17 cellular contexts compared by ENCODE assay signal in the genomic region with DNA sequence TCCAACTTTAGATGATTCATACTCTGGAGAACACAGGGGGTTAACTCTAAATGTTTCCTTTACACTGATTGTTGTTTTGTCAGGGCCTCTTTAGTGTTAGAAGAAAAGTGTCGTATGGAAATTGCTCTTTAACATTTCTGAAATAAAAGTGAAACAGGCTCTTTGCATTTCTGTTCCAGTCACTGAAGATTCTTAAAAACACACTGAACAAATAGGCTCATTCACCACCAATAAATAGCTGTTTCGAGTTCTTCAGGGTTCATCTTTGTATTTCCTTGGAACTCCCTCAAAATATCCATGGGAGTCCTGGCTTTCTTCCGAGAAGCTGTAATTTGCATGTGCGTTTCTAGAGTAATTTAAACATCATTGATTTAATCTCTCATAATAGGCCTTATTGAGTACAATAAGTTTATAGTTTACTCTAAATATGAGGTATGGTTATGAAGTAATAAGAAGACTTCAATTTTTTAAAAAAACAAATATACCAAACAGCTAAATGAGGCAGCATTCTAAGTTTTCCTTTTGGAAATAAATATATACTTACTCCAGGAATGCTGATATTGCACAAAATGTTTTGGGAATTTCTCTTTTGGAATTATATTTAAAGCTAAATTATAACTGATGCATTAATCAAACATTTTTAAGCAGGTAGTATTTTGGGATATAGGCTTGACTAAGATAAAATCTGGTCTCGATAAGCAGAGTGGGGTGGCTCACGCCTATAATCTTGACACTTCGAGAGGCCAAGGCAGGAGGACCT.
DNase-seq lines count a peak whose midpoint lies in the region; ATAC-seq and TF ChIP-seq lines count a peak whose summit lies in the region.
"Had no signal": no experiment of that assay in that cellular context is flagged by ENCODE, and none has a peak within 500 bp of the region (broad histone marks: within the 10 kb centered on the region; RNA-seq: fewer than 3 reads in every experiment).

No MANE protein-coding gene starts in this region.

- H3K27me3 ChIP-seq in A673 (replicated peaks; ENCODE audit: insufficient read depth, low read depth, low read length, poor library complexity) = no peaks in the 10 kb centered on the region
- H3K27me3 ChIP-seq in neural progenitor cell = no peaks in the 10 kb centered on the region
- no peaks in the 10 kb centered on the region for H3K27me3 ChIP-seq in heart left ventricle

- H3K27me3 Mint-ChIP-seq in neural progenitor cell (ENCODE audit: insufficient read depth, low read depth) (peaks cover 2% of the 10 kb centered on the region), chondrocyte (ENCODE audit: low read depth) (no peaks in the 10 kb centered on the region)

- peak overlapping the region; percentile 20 for H2AFZ ChIP-seq in neural progenitor cell (replicated peaks)
- H2AFZ ChIP-seq: PC-9 had no signal

- H3K9ac ChIP-seq in SK-N-MC (ENCODE audit: insufficient read length) = no peak overlapping the region
- H3K9ac ChIP-seq in neural progenitor cell = no peak overlapping the region

- H4K20me1 ChIP-seq in neural progenitor cell (ENCODE audit: low read depth) = no peaks in the 10 kb centered on the region

- POLR2A ChIA-PET in A673 (lab: Charles Lee; ENCODE audit: low non-redundant PET) = no interaction called here

- DNase-seq in A673 (ENCODE audit: low spot score) (peak; percentile 86), SK-N-MC (ENCODE audit: low read depth, low spot score) (no peak), choroid plexus epithelial cell (ENCODE audit: low read depth) (peak; percentile 57), neural progenitor cell (ENCODE audit: low spot score) (no peak), heart left ventricle (no peak), islet precursor cell (no peak), chondrocyte (ENCODE audit: low spot score) (no peak)
- DNase-seq: DMS53, HCEC 1CT, MV-4-11, NCI-H1417 treated with DMSO at 0.1 percent for 48 hours, NCI-H2029 treated with DMSO at 0.1 percent for 48 hours, NCI-H2227 treated with DMSO at 0.1 percent for 48 hours, NCI-H526, PC-9 had no signal

- H3K36me3 Mint-ChIP-seq in neural progenitor cell (peaks cover 7% of the 10 kb centered on the region), chondrocyte (ENCODE audit: low read depth) (no peaks in the 10 kb centered on the region)

- TF ChIP-seq POLR2A in heart left ventricle (IDR thresholded peaks at IDR 0.05) = no peak

- H3K27ac ChIP-seq in A673 (ENCODE audit: low read depth, low read length, poor library complexity, severe bottlenecking) (peak overlapping the region; percentile 20), SK-N-MC (peak overlapping the region; percentile 10; the same call in 1 of the 2 replicates), neural progenitor cell (no peak overlapping the region), heart left ventricle (no peak overlapping the region)
- H3K27ac ChIP-seq: PC-9 had no signal

- no peak overlapping the region for H3K4me3 Mint-ChIP-seq in neural progenitor cell
- no peak overlapping the region for H3K4me3 Mint-ChIP-seq in chondrocyte (ENCODE audit: unreplicated experiment)

- H3K27ac Mint-ChIP-seq in neural progenitor cell = no peak overlapping the region
- no peak overlapping the region for H3K27ac Mint-ChIP-seq in chondrocyte (ENCODE audit: unreplicated experiment)

- TF ChIP-seq CTCF in A673 (conservative IDR thresholded peaks at IDR 0.05; ENCODE audit: low read depth, low read length) (no peak), choroid plexus epithelial cell (conservative IDR thresholded peaks at IDR 0.05; ENCODE audit: low read depth, low read length) (no peak), neural progenitor cell (IDR thresholded peaks at IDR 0.05) (no peak), heart left ventricle (IDR thresholded peaks at IDR 0.05) (no peak), chondrocyte (IDR thresholded peaks at IDR 0.05) (no peak)

- H3K79me2 ChIP-seq in neural progenitor cell (ENCODE audit: low read depth) = no peaks in the 10 kb centered on the region

- H3K4me2 ChIP-seq in neural progenitor cell = no peak overlapping the region
- H3K4me2 ChIP-seq: PC-9 had no signal

- no peaks in the 10 kb centered on the region for H3K9me3 ChIP-seq in A673 (ENCODE audit: low read depth, low read length, poor library complexity, severe bottlenecking)
- no peaks in the 10 kb centered on the region for H3K9me3 ChIP-seq in SK-N-MC (ENCODE audit: low read depth, low read length)
- no peaks in the 10 kb centered on the region for H3K9me3 ChIP-seq in neural progenitor cell (ENCODE audit: low read depth)
- H3K9me3 ChIP-seq in heart left ventricle = no peaks in the 10 kb centered on the region

- BruUV-seq in A673 (replicated peaks; lab: Mats Ljungman, UMichigan) = no TSS peak

- peaks cover 4% of the 10 kb centered on the region for H3K36me3 ChIP-seq in A673 (ENCODE audit: insufficient read depth, low read length, poor library complexity, severe bottlenecking)
- peaks cover 17% of the 10 kb centered on the region; the same call in 1 of the 2 replicates for H3K36me3 ChIP-seq in SK-N-MC (ENCODE audit: insufficient read depth, low read length)
- peaks cover 3% of the 10 kb centered on the region for H3K36me3 ChIP-seq in neural progenitor cell
- H3K36me3 ChIP-seq in heart left ventricle = peaks cover 0 to 16% (median 0%) of the 10 kb centered on the region in 9 donors

- 86 to 90% (median 88%) methylated on average over 7 of the region's 7 CpGs for WGBS in heart left ventricle, 4 donors

- H3K4me1 Mint-ChIP-seq in neural progenitor cell = peaks cover 6% of the 10 kb centered on the region
- peaks cover 4% of the 10 kb centered on the region for H3K4me1 Mint-ChIP-seq in chondrocyte (ENCODE audit: low read depth)

- CTCF ChIA-PET in A673 (lab: Charles Lee) = no interaction called here

- H3K4me3 ChIP-seq in A673 (ENCODE audit: low read depth, low read length, poor library complexity, severe bottlenecking) (peak overlapping the region; percentile 12), SK-N-MC (no peak overlapping the region), choroid plexus epithelial cell (ENCODE audit: low read depth, low read length) (no peak overlapping the region), neural progenitor cell (no peak overlapping the region), heart left ventricle (no peak overlapping the region)
- H3K4me3 ChIP-seq: GM12878, PC-9 had no signal

- H3K4me1 ChIP-seq in A673 (ENCODE audit: insufficient read depth, low read length, poor library complexity, severe bottlenecking) = peaks cover 10% of the 10 kb centered on the region
- no peaks in the 10 kb centered on the region for H3K4me1 ChIP-seq in neural progenitor cell
- no peaks in the 10 kb centered on the region for H3K4me1 ChIP-seq in heart left ventricle

- H3F3A ChIP-seq in neural progenitor cell (ENCODE audit: low read depth) = no peaks in the 10 kb centered on the region

- intact Hi-C loops in A673 (cut with micrococcal nuclease; ENCODE audit: unreplicated experiment) (loop anchor here (10.0 kb wide), 1 partner anchor 300 kb away; no protein-coding TSS in a partner anchor), heart left ventricle (cut with DNase I) (no loop called here)

- ATAC-seq in heart left ventricle (no peak), GM21423 (IDR thresholded peaks at IDR 0.05; ENCODE audit: unreplicated experiment) (no peak)
- ATAC-seq: GM12878 had no signal

- no peaks in the 10 kb centered on the region for H3K9me3 Mint-ChIP-seq in neural progenitor cell
- no peaks in the 10 kb centered on the region for H3K9me3 Mint-ChIP-seq in chondrocyte (ENCODE audit: low read depth)

Comparison
In these comparisons a context has a peak if more than half of its experiments do, and no peak if none do; other contexts are left out.
1. DNase-seq: peak in A673 (single experiment) and choroid plexus epithelial cell (single experiment); none in SK-N-MC (single experiment), neural progenitor cell (single experiment), heart left ventricle (0 of 5), islet precursor cell (single experiment) and chondrocyte (single experiment).
2. H3K27ac ChIP-seq: peak in A673 (single experiment) and SK-N-MC (single experiment); none in neural progenitor cell (single experiment) and heart left ventricle (0 of 12).